9 cellular contexts compared by ENCODE assay signal in genomic region chr5:149517461-149518122, GRCh38. TPM values are rescaled to one million over a fixed set of nuclear protein-coding genes. Genes with fewer than 3 reads are reported as not detected.
A peak's percentile ranks its signal among the peaks of the same experiment; 100 is the strongest.
DNase-seq lines count a peak whose midpoint lies in the region; ATAC-seq and TF ChIP-seq lines count a peak whose summit lies in the region.
"Had no signal": no experiment of that assay in that cellular context is flagged by ENCODE, and none has a peak within 500 bp of the region (broad histone marks: within the 10 kb centered on the region; RNA-seq: fewer than 3 reads in every experiment).

No MANE protein-coding gene starts in this region.

- peaks cover 0 to 7% of the 10 kb centered on the region in 2 donors for H3K36me3 ChIP-seq in gastrocnemius medialis

- H3K4me3 Mint-ChIP-seq in HFFc6 (peak overlapping the region; percentile 51), brain (peak overlapping the region in 4 of 5 experiments; percentile 26 to 76 (median 45))

- H3K27me3 ChIP-seq in gastrocnemius medialis: no peaks in the 10 kb centered on the region

- H3K9me3 Mint-ChIP-seq in HFFc6 (no peaks in the 10 kb centered on the region), brain (no peaks in the 10 kb centered on the region)

- ATAC-seq in gastrocnemius medialis (peak; percentile 42 to 72), HG03139 (IDR thresholded peaks at IDR 0.05; ENCODE audit: unreplicated experiment) (no peak), HG03457 (IDR thresholded peaks at IDR 0.05; ENCODE audit: unreplicated experiment) (no peak)

- in situ Hi-C loops in gastrocnemius medialis (cut with MboI; ENCODE audit: low sequenced_read_pairs in 4 of 4): no loop called here

- peaks cover 80 to 89% of the 10 kb centered on the region in 2 donors for H3K4me1 ChIP-seq in gastrocnemius medialis

- H3K4me1 Mint-ChIP-seq in HFFc6 (ENCODE audit: low read depth): peaks cover 82% of the 10 kb centered on the region
- H3K4me1 Mint-ChIP-seq in brain: peaks cover 91% of the 10 kb centered on the region

- no peaks in the 10 kb centered on the region for H3K9me3 ChIP-seq in gastrocnemius medialis

- H3K36me3 Mint-ChIP-seq in HFFc6 (ENCODE audit: low read depth) (peaks cover 47% of the 10 kb centered on the region), brain (peaks cover 55% of the 10 kb centered on the region)

- H3K27ac ChIP-seq in gastrocnemius medialis: peak overlapping the region; percentile 48 to 82 (median 72)

- TF ChIP-seq CTCF in HFFc6 (IDR thresholded peaks at IDR 0.05) (no peak), brain (conservative IDR thresholded peaks at IDR 0.05) (no peak), gastrocnemius medialis (IDR thresholded peaks at IDR 0.05 in 4 of 5, conservative IDR thresholded peaks at IDR 0.05 in 1 of 5) (no peak)

- TF ChIP-seq POLR2A in gastrocnemius medialis (IDR thresholded peaks at IDR 0.05): no peak

- H3K27me3 Mint-ChIP-seq in HFFc6 (ENCODE audit: insufficient read depth) (no peaks in the 10 kb centered on the region; the same call in 1 of the 2 replicates), brain (no peaks in the 10 kb centered on the region)

- intact Hi-C loops in gastrocnemius medialis (cut with DNase I; ENCODE audit: low total_unique reads): no loop called here

- no peak for DNase-seq in HFFc6
- peak; percentile 40 to 78 for DNase-seq in hippocampal formation (lab: John Stamatoyannopoulos, UW)
- no peak for DNase-seq in gastrocnemius medialis
- no peak for DNase-seq in D341Med (ENCODE audit: low spot score)
- DNase-seq in NCI-H1092 treated with DMSO at 0.1 percent for 48 hours (lab: John Stamatoyannopoulos, UW): no peak
- DNase-seq: activated CD4-positive, alpha-beta T cell treated with anti-CD3 and anti-CD28 coated beads for 4 hours had no signal

- H3K4me3 ChIP-seq in gastrocnemius medialis: no peak overlapping the region

- H3K27ac Mint-ChIP-seq in HFFc6 (peak overlapping the region; percentile 69), brain (peak overlapping the region in 4 of 5 experiments; percentile 34 to 76 (median 68))

RNA-seq across cellular contexts. Expression of gene CSNK1A1, which starts 33.6 kb away (rescaled TPM):
- total RNA-seq in HFFc6 (2021; fragmentation: NEBNext Ultra II Directional; extraction: Animal tissue kit (Norgen Biotek cat#: 25700)): 100 to 1,000 TPM; 266 to 336 (median 310) TPM
- polyA plus RNA-seq in brain (ENCODE audit: insufficient read depth, low read depth, low replicate concordance): 66.7 TPM
- total RNA-seq in gastrocnemius medialis: 100 to 1,000 TPM; 157 to 252 (median 215) TPM

Comparison
In these comparisons a context has a peak if more than half of its experiments do, and no peak if none do; other contexts are left out.
1. DNase-seq: peak in hippocampal formation (2 of 2); none in HFFc6 (single experiment), gastrocnemius medialis (0 of 2), D341Med (single experiment) and NCI-H1092 treated with DMSO at 0.1 percent for 48 hours (single experiment).
2. ATAC-seq: peak in gastrocnemius medialis (2 of 2); none in HG03139 (single experiment) and HG03457 (single experiment).